In the genomic region with DNA sequence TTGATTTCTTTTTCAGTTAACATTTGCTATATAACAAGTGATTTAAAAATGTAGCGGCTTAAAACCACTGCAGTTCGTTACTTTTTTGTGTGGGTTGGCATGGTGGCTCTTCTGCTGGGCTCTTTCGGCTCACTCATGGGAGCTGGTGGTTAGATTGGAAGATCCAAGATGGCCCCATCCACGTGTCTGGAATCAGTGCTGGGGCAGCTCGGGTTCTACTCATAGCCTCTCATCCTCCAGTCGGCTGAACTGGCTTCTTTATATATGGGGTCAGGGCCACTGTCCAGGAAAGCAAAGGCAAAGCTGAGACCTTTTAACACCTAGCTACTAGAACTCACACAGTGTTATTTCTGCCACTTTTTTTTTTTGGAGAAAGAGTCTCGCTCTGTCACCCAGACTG, we compare ENCODE assay signal across 17 cellular contexts.
"Had no signal": no experiment of that assay in that cellular context is flagged by ENCODE, and none has a peak within 500 bp of the region (broad histone marks: within the 10 kb centered on the region; RNA-seq: fewer than 3 reads in every experiment).

No MANE protein-coding gene starts in this region.

- H3K4me3 ChIP-seq: coronary artery, dorsolateral prefrontal cortex, esophagus muscularis mucosa, gastroesophageal sphincter, heart left ventricle, hepatocyte, left lung, lower lobe of right lung had no signal

- H3K4me1 ChIP-seq: esophagus muscularis mucosa, foreskin keratinocyte, gastroesophageal sphincter, heart left ventricle, left lung, lower lobe of right lung had no signal

- ATAC-seq: foreskin keratinocyte, gastroesophageal sphincter, heart left ventricle, left cardiac atrium, left lung, left ventricle myocardium superior, lower lobe of right lung had no signal

- DNase-seq: dermis blood vessel endothelial cell; effector CD4-positive, alpha-beta T cell; effector memory CD4-positive, alpha-beta T cell; foreskin keratinocyte; heart left ventricle; hypothalamus; left cardiac atrium; left ventricle myocardium superior; lower lobe of right lung; mesenchymal stem cell; midbrain had no signal

- H3K9me3 ChIP-seq: esophagus muscularis mucosa, gastroesophageal sphincter, heart left ventricle, left lung, lower lobe of right lung had no signal

- H3K27ac ChIP-seq: coronary artery, dorsolateral prefrontal cortex, esophagus muscularis mucosa, foreskin keratinocyte, gastroesophageal sphincter, heart left ventricle, hepatocyte, left lung, lower lobe of right lung had no signal

- H3K27me3 ChIP-seq: dorsolateral prefrontal cortex, esophagus muscularis mucosa, foreskin keratinocyte, gastroesophageal sphincter, heart left ventricle, hepatocyte, left lung had no signal
